24 cellular contexts compared by ENCODE assay signal in the genomic region with DNA sequence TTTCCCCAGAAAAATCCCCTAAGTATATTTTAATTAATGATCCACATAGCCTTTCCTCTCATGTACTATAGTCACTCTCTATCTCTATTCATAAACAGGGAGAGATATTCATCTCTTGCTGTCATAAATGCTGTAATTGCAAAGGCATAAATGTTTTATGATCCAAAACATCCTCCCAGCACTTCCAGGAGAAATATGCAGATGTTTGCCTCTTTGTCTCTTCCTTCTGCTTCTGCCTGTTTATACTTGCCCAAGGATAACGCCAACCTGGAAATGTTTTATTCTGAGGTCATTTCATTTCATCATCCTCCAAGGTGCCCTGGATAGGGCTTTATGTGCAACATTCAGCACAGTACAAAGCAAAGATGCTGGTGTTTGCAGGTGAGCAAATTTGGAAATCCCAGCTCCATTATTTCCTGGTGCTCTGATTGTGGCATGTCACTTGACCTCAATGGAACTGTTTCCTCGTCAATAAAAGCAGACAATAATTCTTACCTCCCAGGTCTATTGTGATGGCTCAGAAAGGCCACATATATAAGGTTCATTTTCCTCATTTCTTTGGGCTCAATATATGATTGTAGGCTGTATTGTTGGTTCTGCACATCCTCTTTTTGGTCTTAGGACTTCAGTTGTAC. TPM values are rescaled to one million over a fixed set of nuclear protein-coding genes. Genes with fewer than 3 reads are reported as not detected.
DNase-seq lines count a peak whose midpoint lies in the region; ATAC-seq and TF ChIP-seq lines count a peak whose summit lies in the region.
"Had no signal": no experiment of that assay in that cellular context is flagged by ENCODE, and none has a peak within 500 bp of the region (broad histone marks: within the 10 kb centered on the region; RNA-seq: fewer than 3 reads in every experiment).

No MANE protein-coding gene starts in this region.

- H3K4me1 ChIP-seq in mammary epithelial cell (ENCODE audit: insufficient read depth, low read length): peaks cover 20% of the 10 kb centered on the region
- H3K4me1 ChIP-seq in right cardiac atrium (ENCODE audit: control insufficient read depth, insufficient read depth, low read length): no peaks in the 10 kb centered on the region
- peaks cover 14% of the 10 kb centered on the region for H3K4me1 ChIP-seq in SJCRH30

- H3K27ac Mint-ChIP-seq in nephron: peak overlapping the region; percentile 77 to 82 (median 81)
- H3K27ac Mint-ChIP-seq: activated B cell treated with CpG ODN at 0.5 μM for 24 hours; activated CD4-positive, alpha-beta memory T cell treated with anti-CD3 and anti-CD28 coated beads, Interleukin-2, amount 10 ng/mL, durations not matched to agents 7 days and 5 days; activated naive CD8-positive, alpha-beta T cell treated with anti-CD3 and anti-CD28 coated beads, Interleukin-2, amount 10 ng/mL, durations not matched to agents 7 days and 5 days; CD8-positive, alpha-beta memory T cell; naive B cell had no signal

- H3K36me3 Mint-ChIP-seq in nephron (ENCODE audit: low read depth): peaks cover 11% of the 10 kb centered on the region

- H3K27me3 Mint-ChIP-seq in nephron (ENCODE audit: low read depth): peaks cover 3% of the 10 kb centered on the region
- H3K27me3 Mint-ChIP-seq: activated B cell treated with CpG ODN at 0.5 μM for 24 hours; activated naive CD8-positive, alpha-beta T cell treated with anti-CD3 and anti-CD28 coated beads, Interleukin-2, amount 10 ng/mL, durations not matched to agents 7 days and 5 days; CD8-positive, alpha-beta memory T cell had no signal

- WGBS in mammary epithelial cell (ENCODE audit: low coverage, missing lambda C conversion rate): 21% methylated on average over 2 of the region's 2 CpGs
- WGBS in right cardiac atrium: 56% methylated on average over 2 of the region's 2 CpGs

- H3K79me2 ChIP-seq in mammary epithelial cell (ENCODE audit: insufficient read depth, low read length): no peaks in the 10 kb centered on the region

- H3K9me3 ChIP-seq in mammary epithelial cell (replicated peaks; ENCODE audit: insufficient read depth, low read length): no peaks in the 10 kb centered on the region
- H3K9me3 ChIP-seq in right cardiac atrium (ENCODE audit: control insufficient read depth, low read length): no peaks in the 10 kb centered on the region
- H3K9me3 ChIP-seq in SJCRH30 (replicated peaks): no peaks in the 10 kb centered on the region

- TF ChIP-seq CTCF in mammary epithelial cell (conservative IDR thresholded peaks at IDR 0.05 in 1 of 2, IDR thresholded peaks at IDR 0.05 in 1 of 2; ENCODE audit: extremely low read depth in 1 of 2, insufficient read depth in 1 of 2, low read depth in 1 of 2, low read length in 2 of 2): no peak
- no peak for TF ChIP-seq CTCF in nephron (IDR thresholded peaks at IDR 0.05; ENCODE audit: unreplicated experiment in 3 of 3)

- intact Hi-C loops in mammary epithelial cell (cut with micrococcal nuclease) (loop anchor here (10.0 kb wide), 1 partner anchor 1214 kb away; no protein-coding TSS in a partner anchor), right cardiac atrium (cut with DNase I) (no loop called here)

- peak; percentile 15 to 47 for DNase-seq in NCI-H2081 (lab: John Stamatoyannopoulos, UW)
- DNase-seq in NCI-H2081 treated with DMSO at 0.1 percent for 48 hours (lab: John Stamatoyannopoulos, UW): no peak
- peak; percentile 17 for DNase-seq in NCI-H2196 treated with DMSO at 0.1 percent for 48 hours (lab: John Stamatoyannopoulos, UW; ENCODE audit: unreplicated experiment)
- peak; percentile 73 for DNase-seq in mammary epithelial cell
- DNase-seq in right cardiac atrium: no peak
- DNase-seq in SJCRH30: no peak
- no peak for DNase-seq in NCI-H510A (lab: John Stamatoyannopoulos, UW)
- DNase-seq: activated B cell treated with CpG ODN at 0.5 μM for 24 hours; activated CD4-positive, alpha-beta memory T cell treated with anti-CD3 and anti-CD28 coated beads, Interleukin-2, amount 10 ng/mL, durations not matched to agents 7 days and 5 days; activated naive CD8-positive, alpha-beta T cell treated with anti-CD3 and anti-CD28 coated beads, Interleukin-2, amount 10 ng/mL, durations not matched to agents 7 days and 5 days; AML-193; CD8-positive, alpha-beta memory T cell; DND-41; foreskin melanocyte; KBM-7; naive B cell; NCI-H1694; occipital lobe; stimulated activated CD4-positive, alpha-beta T cell treated with anti-CD3 and anti-CD28 coated beads, Interleukin-2, amount 100 ng/mL, for 24 hours; trophoblast cell had no signal

- H3K27ac ChIP-seq in mammary epithelial cell (ENCODE audit: insufficient read depth, low read depth, low read length) (no peak overlapping the region), right cardiac atrium (ENCODE audit: low read length) (no peak overlapping the region), SJCRH30 (no peak overlapping the region)

- H3K4me2 ChIP-seq in mammary epithelial cell (ENCODE audit: insufficient read depth, low read depth, low read length): peak overlapping the region; percentile 10
- H3K4me2 ChIP-seq: smooth muscle cell had no signal

- CTCF ChIA-PET in mammary epithelial cell (lab: Charles Lee; ENCODE audit: low non-redundant PET): no interaction called here

- BruUV-seq in mammary epithelial cell (replicated peaks; lab: Mats Ljungman, UMichigan): no TSS peak

- H3K27me3 ChIP-seq in mammary epithelial cell (ENCODE audit: insufficient read depth, low read length) (no peaks in the 10 kb centered on the region), right cardiac atrium (ENCODE audit: control insufficient read depth, insufficient read depth) (no peaks in the 10 kb centered on the region), SJCRH30 (no peaks in the 10 kb centered on the region)

- dilution Hi-C loops in mammary epithelial cell (cut with HindIII; ENCODE audit: low sequenced_read_pairs): no loop called here

- no peak overlapping the region for H2AFZ ChIP-seq in mammary epithelial cell (ENCODE audit: low read depth, low read length)

- no peak overlapping the region for H3K9ac ChIP-seq in mammary epithelial cell (ENCODE audit: insufficient read depth, low read length)

- no peak for ATAC-seq in right cardiac atrium
- ATAC-seq: left lobe of liver had no signal

- no peak overlapping the region for H3K4me3 Mint-ChIP-seq in nephron
- H3K4me3 Mint-ChIP-seq: activated B cell treated with CpG ODN at 0.5 μM for 24 hours; activated CD4-positive, alpha-beta memory T cell treated with anti-CD3 and anti-CD28 coated beads, Interleukin-2, amount 10 ng/mL, durations not matched to agents 7 days and 5 days; activated naive CD8-positive, alpha-beta T cell treated with anti-CD3 and anti-CD28 coated beads, Interleukin-2, amount 10 ng/mL, durations not matched to agents 7 days and 5 days; CD8-positive, alpha-beta memory T cell; naive B cell had no signal

- no peaks in the 10 kb centered on the region for H3K9me3 Mint-ChIP-seq in nephron
- H3K9me3 Mint-ChIP-seq: activated B cell treated with CpG ODN at 0.5 μM for 24 hours; activated CD4-positive, alpha-beta memory T cell treated with anti-CD3 and anti-CD28 coated beads, Interleukin-2, amount 10 ng/mL, durations not matched to agents 7 days and 5 days; CD8-positive, alpha-beta memory T cell; naive B cell had no signal

- H4K20me1 ChIP-seq in mammary epithelial cell (ENCODE audit: insufficient read depth, low read length): no peaks in the 10 kb centered on the region

- H3K36me3 ChIP-seq in mammary epithelial cell (ENCODE audit: insufficient read depth, low read length) (no peaks in the 10 kb centered on the region), SJCRH30 (no peaks in the 10 kb centered on the region)

- in situ Hi-C loops in mammary epithelial cell (cut with MboI; ENCODE audit: low sequenced_read_pairs in 2 of 2): no loop called here

- H3K4me1 Mint-ChIP-seq in nephron: peaks cover 26% of the 10 kb centered on the region
- H3K4me1 Mint-ChIP-seq: activated B cell treated with CpG ODN at 0.5 μM for 24 hours; activated CD4-positive, alpha-beta memory T cell treated with anti-CD3 and anti-CD28 coated beads, Interleukin-2, amount 10 ng/mL, durations not matched to agents 7 days and 5 days had no signal

- H3K4me3 ChIP-seq in mammary epithelial cell (replicated peaks in 1 of 3; ENCODE audit: insufficient read depth in 1 of 3, low read depth in 2 of 3, low read length in 3 of 3) (no peak overlapping the region), right cardiac atrium (ENCODE audit: low read length) (no peak overlapping the region), SJCRH30 (no peak overlapping the region)
- H3K4me3 ChIP-seq: smooth muscle cell had no signal

RNA-seq across cellular contexts. Expression of gene TNFSF15, which starts 6.9 kb away (rescaled TPM):
- total RNA-seq in mammary epithelial cell: 1 to 10 TPM; 1.3 to 2.1 TPM
- polyA plus RNA-seq in mammary epithelial cell: 0.74 TPM
- polyA minus RNA-seq in mammary epithelial cell: 0.62 TPM
- under 1 TPM in 1 of 4 donors, not detected in 3; 0.03 TPM for total RNA-seq in right cardiac atrium
- 0.02 TPM for polyA plus RNA-seq in right cardiac atrium
- total RNA-seq in SJCRH30 (2014; rRNA removed; shearing (Covaris generic)): 1.0 and 1.1 TPM in 2 replicates
- total RNA-seq: H7 had no signal
- polyA plus RNA-seq: CD8-positive, alpha-beta memory T cell had no signal

Comparison
In these comparisons a context has a peak if more than half of its experiments do, and no peak if none do; other contexts are left out.
1. DNase-seq: peak in NCI-H2081 (2 of 2), NCI-H2196 treated with DMSO at 0.1 percent for 48 hours (single experiment) and mammary epithelial cell (single experiment); none in NCI-H2081 treated with DMSO at 0.1 percent for 48 hours (single experiment), right cardiac atrium (0 of 3), SJCRH30 (0 of 2) and NCI-H510A (single experiment).